8 cellular contexts compared by ENCODE assay signal in genomic region chr20:2207770-2208097, GRCh38.
DNase-seq lines count a peak whose midpoint lies in the region; ATAC-seq and TF ChIP-seq lines count a peak whose summit lies in the region.

No MANE protein-coding gene starts in this region.

- 10 to 12% methylated on average over 17 of the region's 17 CpGs for WGBS in ectodermal cell, 2 experiments

- BruUV-seq in Caco-2 (replicated peaks; lab: Mats Ljungman, UMichigan): no TSS peak

- TF ChIP-seq CTCF in Caco-2 (IDR thresholded peaks at IDR 0.05; ENCODE audit: insufficient read depth in 1 of 2, low read depth in 1 of 2, low read length in 1 of 2, severe bottlenecking in 1 of 2, unreplicated experiment in 1 of 2) (no peak), osteoblast (IDR thresholded peaks at IDR 0.05; ENCODE audit: extremely low read depth, low read depth, low read length) (no peak)

- no peak overlapping the region for H3K9ac ChIP-seq in Karpas-422 (ENCODE audit: low read length)

- DNase-seq in Caco-2 (no peak), Karpas-422 (no peak), osteoblast (ENCODE audit: insufficient read length, low spot score, missing footprints) (no peak), NCI-H2196 treated with DMSO at 0.1 percent for 48 hours (lab: John Stamatoyannopoulos, UW; ENCODE audit: unreplicated experiment) (no peak), NCI-H226 (no peak)

- peaks cover 19% of the 10 kb centered on the region for H3K27me3 Mint-ChIP-seq in Caco-2 (ENCODE audit: insufficient read depth, unreplicated experiment)

- ATAC-seq in GM21619 (IDR thresholded peaks at IDR 0.05; ENCODE audit: unreplicated experiment): no peak
- ATAC-seq in GM19463 (IDR thresholded peaks at IDR 0.05; ENCODE audit: unreplicated experiment): no peak

- H3K9me2 ChIP-seq in Karpas-422 (replicated peaks; ENCODE audit: insufficient read depth, low read length): no peaks in the 10 kb centered on the region

- POLR2A ChIA-PET in Caco-2 (lab: Charles Lee): interaction anchor here (0.6 kb wide), 1 partner anchor 10 kb away, joined by 3 read pairs; no protein-coding TSS in a partner anchor

- H3K4me3 ChIP-seq in Caco-2 (ENCODE audit: low read depth, low read length) (peak overlapping the region; percentile 56), Karpas-422 (ENCODE audit: low read length) (no peak overlapping the region), ectodermal cell (ENCODE audit: insufficient read depth, low read depth, low read length) (peak overlapping the region; percentile 57), osteoblast (ENCODE audit: insufficient read depth, low read length) (peak overlapping the region; percentile 71)

- H3K27ac ChIP-seq in Karpas-422 (ENCODE audit: low read length) (no peak overlapping the region), ectodermal cell (ENCODE audit: insufficient read depth, low read depth, low read length, poor library complexity, severe bottlenecking) (no peak overlapping the region), osteoblast (ENCODE audit: low read depth, low read length) (no peak overlapping the region)

- no peaks in the 10 kb centered on the region for H3K9me3 Mint-ChIP-seq in Caco-2 (ENCODE audit: unreplicated experiment)

- H4K20me1 ChIP-seq in Karpas-422 (ENCODE audit: insufficient read depth, low read depth, low read length) (no peaks in the 10 kb centered on the region), osteoblast (ENCODE audit: insufficient read depth, low read length) (no peaks in the 10 kb centered on the region)

- H3K9me3 ChIP-seq in Caco-2: no peaks in the 10 kb centered on the region
- H3K9me3 ChIP-seq in Karpas-422 (ENCODE audit: low read length): no peaks in the 10 kb centered on the region
- no peaks in the 10 kb centered on the region for H3K9me3 ChIP-seq in ectodermal cell (ENCODE audit: control insufficient read depth, low read length)
- no peaks in the 10 kb centered on the region for H3K9me3 ChIP-seq in osteoblast (ENCODE audit: low read depth, low read length)

- H3K4me1 Mint-ChIP-seq in Caco-2 (ENCODE audit: low read depth, unreplicated experiment): no peaks in the 10 kb centered on the region

- peak overlapping the region; percentile 78 for H3K4me3 Mint-ChIP-seq in Caco-2 (ENCODE audit: unreplicated experiment)

- CTCF ChIA-PET in Caco-2 (lab: Charles Lee): interaction anchor here (0.6 to 2.1 kb wide), 23 partner anchors 9 to 486 kb away, joined by 3 to 33 read pairs (median 4); partner anchors contain the start of genes SNRPB and TGM3

- peak overlapping the region; percentile 19 for H3K27ac Mint-ChIP-seq in Caco-2 (ENCODE audit: unreplicated experiment)

- H3K4me2 ChIP-seq in Karpas-422 (ENCODE audit: low read depth, low read length, poor library complexity, severe bottlenecking): peak overlapping the region; percentile 44
- peak overlapping the region; percentile 85 for H3K4me2 ChIP-seq in osteoblast (ENCODE audit: insufficient read depth, low read length)

- H3K27me3 ChIP-seq in Caco-2 (replicated peaks; ENCODE audit: control insufficient read depth, insufficient read depth, low read length) (no peaks in the 10 kb centered on the region; the same call in 1 of the 2 replicates), Karpas-422 (ENCODE audit: low read length) (no peaks in the 10 kb centered on the region), ectodermal cell (ENCODE audit: control insufficient read depth, insufficient read depth, low read length, poor library complexity, severe bottlenecking) (peaks cover 11% of the 10 kb centered on the region), osteoblast (ENCODE audit: insufficient read depth, low read length) (peaks cover 13% of the 10 kb centered on the region)

- intact Hi-C loops in Caco-2 (cut with micrococcal nuclease; ENCODE audit: unreplicated experiment): loop anchor here (1.0 to 5.0 kb wide), 3 partner anchors 143 to 245 kb away; no protein-coding TSS in a partner anchor

- H3K4me1 ChIP-seq in Caco-2 (no peaks in the 10 kb centered on the region; the same call in 1 of the 2 replicates), Karpas-422 (ENCODE audit: low read length) (peaks cover 6% of the 10 kb centered on the region), ectodermal cell (ENCODE audit: control insufficient read depth, insufficient read depth, low read length) (peaks cover 8% of the 10 kb centered on the region), osteoblast (ENCODE audit: insufficient read depth, low read length) (peaks cover 12% of the 10 kb centered on the region)

- H3K36me3 ChIP-seq in Caco-2 (ENCODE audit: control insufficient read depth, insufficient read depth, low read length): no peaks in the 10 kb centered on the region; the same call in 1 of the 2 replicates
- H3K36me3 ChIP-seq in Karpas-422 (ENCODE audit: insufficient read depth, low read length): no peaks in the 10 kb centered on the region
- no peaks in the 10 kb centered on the region for H3K36me3 ChIP-seq in ectodermal cell (ENCODE audit: control insufficient read depth, insufficient read depth, low read length)
- H3K36me3 ChIP-seq in osteoblast (ENCODE audit: insufficient read depth, low read length): no peaks in the 10 kb centered on the region

- H3K79me2 ChIP-seq in Karpas-422 (ENCODE audit: low read length) (no peaks in the 10 kb centered on the region), osteoblast (ENCODE audit: insufficient read depth, low read length) (no peaks in the 10 kb centered on the region)

- H3K36me3 Mint-ChIP-seq in Caco-2 (ENCODE audit: insufficient read depth, unreplicated experiment): no peaks in the 10 kb centered on the region

- H2AFZ ChIP-seq in Karpas-422 (ENCODE audit: low read length): no peak overlapping the region
- peak overlapping the region; percentile 90 for H2AFZ ChIP-seq in osteoblast (ENCODE audit: low read length)
